In genomic region chr3:147919496-147919895, GRCh38 we compare ENCODE assay signal across 26 cellular contexts.
"Had no signal": no experiment of that assay in that cellular context is flagged by ENCODE, and none has a peak within 500 bp of the region (broad histone marks: within the 10 kb centered on the region; RNA-seq: fewer than 3 reads in every experiment).

No MANE protein-coding gene starts in this region.

- H3K4me2 ChIP-seq: SK-N-SH had no signal

- ATAC-seq: activated CD8-positive, alpha-beta T cell treated with anti-CD3 and anti-CD28 coated beads, Interleukin-2, amount 10 ng/mL, durations not matched to agents 7 days and 5 days; activated naive CD4-positive, alpha-beta T cell treated with anti-CD3 and anti-CD28 coated beads, Interleukin-2, amount 50 U/mL, for 72 hours; activated naive CD8-positive, alpha-beta T cell treated with anti-CD3 and anti-CD28 coated beads, Interleukin-2, amount 50 U/mL, for 24 hours; body of pancreas; Panc1; Right ventricle myocardium inferior; WTC11 had no signal

- H3K27me3 ChIP-seq: ascending aorta, body of pancreas had no signal

- H3K9me3 ChIP-seq: ascending aorta, body of pancreas, SK-N-SH had no signal

- H3K36me3 ChIP-seq: ascending aorta had no signal

- H3K4me3 ChIP-seq: ascending aorta, body of pancreas had no signal

- H3K27ac ChIP-seq: ascending aorta, body of pancreas had no signal

- H3K9me2 ChIP-seq: SK-N-SH had no signal

- H3K4me1 ChIP-seq: ascending aorta, body of pancreas had no signal

- H3K9ac ChIP-seq: SK-N-SH had no signal

- DNase-seq: activated CD4-positive, alpha-beta T cell treated with anti-CD3 and anti-CD28 coated beads for 48 hours; activated CD4-positive, alpha-beta T cell treated with anti-CD3 and anti-CD28 coated beads, Interleukin-2, amount 50 U/mL, for 4 hours; activated CD4-positive, CD25-positive, alpha-beta regulatory T cell treated with anti-CD3 and anti-CD28 coated beads, Interleukin-2, amount 50 U/mL, for 72 hours; activated CD8-positive, alpha-beta T cell treated with anti-CD3 and anti-CD28 coated beads, Interleukin-2, amount 10 ng/mL, durations not matched to agents 7 days and 5 days; activated effector memory CD4-positive, alpha-beta T cell treated with Interleukin-2 at 50 U/mL for 16 hours; activated naive CD4-positive, alpha-beta T cell; activated naive CD8-positive, alpha-beta T cell treated with anti-CD3 and anti-CD28 coated beads, Interleukin-2, amount 50 U/mL, for 24 hours; activated T-cell treated with anti-CD3 and anti-CD28 coated beads, Interleukin-2, amount 50 U/mL, for 24 hours; amniotic stem cell; body of pancreas; central memory CD4-positive, alpha-beta T cell; Kasumi-1; NCI-H1105 treated with DMSO at 0.1 percent for 48 hours; NCI-H1436 treated with DMSO at 0.1 percent for 48 hours; NCI-H187; NCI-H2081; NCI-H510A treated with DMSO at 0.1 percent for 48 hours; NCI-H69; RPMI8226; SK-N-SH; SW 1271 had no signal
